1 cellular context compared by ENCODE assay signal in genomic region chr14:105095236-105095805, GRCh38.
TF ChIP-seq lines count a peak whose summit lies in the region.

No MANE protein-coding gene starts in this region.

TF ChIP-seq in GM23338, 12 proteins besides CTCF, POLR2A, EP300 and RAD21:
- TF ChIP-seq POLR2AphosphoS5 (IDR thresholded peaks at IDR 0.05; ENCODE audit: low read depth) (no peak), ETS1 (IDR thresholded peaks at IDR 0.05) (no peak), ZNF462 (CRISPR knock-in tag; IDR thresholded peaks at IDR 0.05) (no peak), NANOG (IDR thresholded peaks at IDR 0.05; ENCODE audit: borderline replicate concordance) (no peak)
